9 cellular contexts compared by ENCODE assay signal in the genomic region with DNA sequence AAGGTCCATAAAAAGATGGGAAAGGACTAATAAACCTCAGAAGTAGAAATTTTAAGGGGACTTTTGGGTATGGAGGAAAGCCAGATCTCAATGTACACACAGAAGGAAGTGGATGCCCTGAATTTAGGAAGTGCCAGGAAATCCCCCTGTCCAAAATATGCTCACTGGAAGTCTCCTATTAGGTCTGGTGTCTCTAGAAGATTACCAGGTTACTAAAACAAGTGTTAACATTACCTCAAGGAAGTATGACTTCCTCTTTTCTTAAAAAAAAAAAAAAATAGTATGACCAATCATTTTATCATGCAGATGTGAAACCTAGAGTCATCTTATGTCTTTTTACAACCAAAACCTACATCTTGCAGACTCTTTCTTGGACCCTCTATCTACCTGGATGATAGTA. TPM values are rescaled to one million over a fixed set of nuclear protein-coding genes. Genes with fewer than 3 reads are reported as not detected.
A peak's percentile ranks its signal among the peaks of the same experiment; 100 is the strongest.
DNase-seq lines count a peak whose midpoint lies in the region; ATAC-seq and TF ChIP-seq lines count a peak whose summit lies in the region.
"Had no signal": no experiment of that assay in that cellular context is flagged by ENCODE, and none has a peak within 500 bp of the region (broad histone marks: within the 10 kb centered on the region; RNA-seq: fewer than 3 reads in every experiment).

No MANE protein-coding gene starts in this region.

- no peaks in the 10 kb centered on the region for H3K4me1 ChIP-seq in ovary (ENCODE audit: insufficient read depth)

- no peak overlapping the region for H3K4me3 ChIP-seq in HL-60 (replicated peaks; ENCODE audit: insufficient read depth, low read length)
- H3K4me3 ChIP-seq in epithelial cell of esophagus (ENCODE audit: low read length) = no peak overlapping the region
- H3K4me3 ChIP-seq in ovary = no peak overlapping the region

- H3K9me3 ChIP-seq in ovary = no peaks in the 10 kb centered on the region

- no peak for TF ChIP-seq EP300 in ovary (IDR thresholded peaks at IDR 0.05)

- TF ChIP-seq CTCF in HL-60 (IDR thresholded peaks at IDR 0.05; ENCODE audit: insufficient read depth, low read length) = no peak
- TF ChIP-seq CTCF in epithelial cell of esophagus (IDR thresholded peaks at IDR 0.05; ENCODE audit: insufficient read depth, low read depth, low read length, missing control alignments) = no peak
- TF ChIP-seq CTCF in ovary (IDR thresholded peaks at IDR 0.05) = no peak

- intact Hi-C loops in ovary (cut with DNase I) = loop anchor here in 1 of 4 donors (2.0 kb wide), 1 partner anchor 25 kb away; no protein-coding TSS in a partner anchor

- TF ChIP-seq POLR2A in ovary (IDR thresholded peaks at IDR 0.05) = no peak

- H3K27ac ChIP-seq in HL-60 (replicated peaks) = 0 out of 2 replicates have a peak overlapping the region, but pooled peaks have one; percentile 18
- no peak overlapping the region for H3K27ac ChIP-seq in ovary

- no peaks in the 10 kb centered on the region for H3K36me3 ChIP-seq in ovary

- DNase-seq in HL-60 (ENCODE audit: low read depth in 1 of 2, low spot score in 1 of 2) (peak in 1 of 2 experiments; percentile 7), epithelial cell of esophagus (ENCODE audit: low read depth) (peak; percentile 21), mesenteric fat pad (ENCODE audit: low spot score) (no peak), LoVo (ENCODE audit: low spot score) (no peak), ovary (no peak), NK-92 (lab: John Stamatoyannopoulos, UW; ENCODE audit: unreplicated experiment) (no peak)
- DNase-seq: amygdala had no signal

- no peaks in the 10 kb centered on the region for H3K27me3 ChIP-seq in HL-60 (ENCODE audit: insufficient read depth, poor library complexity, severe bottlenecking)
- no peaks in the 10 kb centered on the region for H3K27me3 ChIP-seq in ovary

- ATAC-seq in GM18508 (IDR thresholded peaks at IDR 0.05; ENCODE audit: insufficient read depth, unreplicated experiment) = peak; percentile 40
- ATAC-seq in GM21529 (IDR thresholded peaks at IDR 0.05; ENCODE audit: unreplicated experiment) = peak; percentile 42

RNA-seq across cellular contexts. Expression of gene CD58, which starts 30.7 kb away (rescaled TPM):
- total RNA-seq in mesenteric fat pad (23.9 TPM), ovary (10 to 100 TPM in 1 of 7 donors, 1 to 10 TPM in 6; 5.2 to 10.9 (median 6.3) TPM)
- 10 to 100 TPM in 1 of 2 donors, 1 to 10 TPM in 1; 6.8 to 14.4 TPM for polyA plus RNA-seq in ovary
